8 cellular contexts compared by ENCODE assay signal in genomic region chr1:61318319-61319125, GRCh38.
DNase-seq lines count a peak whose midpoint lies in the region; ATAC-seq and TF ChIP-seq lines count a peak whose summit lies in the region.

No MANE protein-coding gene starts in this region.

- TF ChIP-seq CTCF in GM10248 (IDR thresholded peaks at IDR 0.05; ENCODE audit: control extremely low read depth, extremely low read depth, low read depth, missing control alignments): no peak
- TF ChIP-seq CTCF in brain microvascular endothelial cell (IDR thresholded peaks at IDR 0.05; ENCODE audit: low read depth, low read length, missing control alignments): no peak
- TF ChIP-seq CTCF in mucosa of descending colon (IDR thresholded peaks at IDR 0.05): no peak

- peaks cover 3% of the 10 kb centered on the region for H3K4me1 ChIP-seq in mucosa of descending colon (ENCODE audit: low read depth)

- intact Hi-C loops in mucosa of descending colon (cut with DNase I, micrococcal nuclease): no loop called here

- no peaks in the 10 kb centered on the region for H3K9me3 ChIP-seq in mucosa of descending colon

- ATAC-seq in GM19468 (IDR thresholded peaks at IDR 0.05; ENCODE audit: extremely low read depth, unreplicated experiment) (peak; percentile 100), HG03457 (IDR thresholded peaks at IDR 0.05; ENCODE audit: unreplicated experiment) (peak; percentile 99), mucosa of descending colon (peak; percentile 56)

- DNase-seq in GM10248 (ENCODE audit: extremely low spot score): peak; percentile 32
- DNase-seq in brain microvascular endothelial cell: peak; percentile 57
- peak in 1 of 3 donors; percentile 16 for DNase-seq in mucosa of descending colon
- DNase-seq in globus pallidus (ENCODE audit: low spot score): no peak
- no peak for DNase-seq in activated effector memory CD4-positive, alpha-beta T cell treated with Interleukin-2 at 50 U/mL for 16 hours
- DNase-seq in HUDEP-2 (lab: John Stamatoyannopoulos, UW; ENCODE audit: unreplicated experiment in 76 of 76): no peak

- POLR2A ChIA-PET in GM10248 (lab: Yijun Ruan, JAX): no interaction called here

- H3K27ac ChIP-seq in brain microvascular endothelial cell: peak overlapping the region; percentile 57

- H3K27me3 ChIP-seq in brain microvascular endothelial cell (replicated peaks): no peaks in the 10 kb centered on the region

- no peaks in the 10 kb centered on the region for H3K36me3 ChIP-seq in brain microvascular endothelial cell (replicated peaks)
- H3K36me3 ChIP-seq in mucosa of descending colon (ENCODE audit: low read depth): no peaks in the 10 kb centered on the region

- in situ Hi-C loops in brain microvascular endothelial cell (cut with HindIII; ENCODE audit: low pct_ligation_motif_present, low sequenced_read_pairs): no loop called here

- H3K4me3 ChIP-seq in brain microvascular endothelial cell (ENCODE audit: low read depth, low read length): no peak overlapping the region
- H3K4me3 ChIP-seq in mucosa of descending colon: no peak overlapping the region

- CTCF ChIA-PET in GM10248 (lab: Yijun Ruan, JAX): interaction anchor here (0.7 to 0.9 kb wide), 3 partner anchors 8 to 23 kb away, joined by 3 read pairs; no protein-coding TSS in a partner anchor

Comparison
In these comparisons a context has a peak if more than half of its experiments do, and no peak if none do; other contexts are left out.
1. DNase-seq: peak in GM10248 (single experiment) and brain microvascular endothelial cell (single experiment); none in globus pallidus (single experiment), activated effector memory CD4-positive, alpha-beta T cell treated with Interleukin-2 at 50 U/mL for 16 hours (single experiment) and HUDEP-2 (0 of 76).
2. Peak in every context shown above with its lines, with median percentiles within 50 percentile points of each other: ATAC-seq.